8 cellular contexts compared by ENCODE assay signal in genomic region chr7:77903597-77903996, GRCh38.
DNase-seq lines count a peak whose midpoint lies in the region; ATAC-seq and TF ChIP-seq lines count a peak whose summit lies in the region.

No MANE protein-coding gene starts in this region.

- H3K9me3 Mint-ChIP-seq in H9 (no peaks in the 10 kb centered on the region), T-cell (no peaks in the 10 kb centered on the region)
- H3K9me3 Mint-ChIP-seq in activated naive CD8-positive, alpha-beta T cell treated with anti-CD3 and anti-CD28 coated beads for 36 hours, result no peaks in the 10 kb centered on the region

- CTCF ChIA-PET in GM10248 (lab: Yijun Ruan, JAX) (interaction anchor here (0.6 to 1.6 kb wide), 6 partner anchors 8 to 252 kb away, joined by 3 to 4 read pairs (median 3); no protein-coding TSS in a partner anchor), T-cell (lab: Charles Lee) (interaction anchor here in 1 of 2 donors (1.0 kb wide), 1 partner anchor 144 kb away, joined by 4 read pairs; no protein-coding TSS in a partner anchor)

- H3K23me2 ChIP-seq in H9 (ENCODE audit: insufficient read length, low read depth, low read length, poor library complexity, severe bottlenecking), result no peaks in the 10 kb centered on the region

- no peak overlapping the region for H4K8ac ChIP-seq in H9 (replicated peaks; ENCODE audit: insufficient read length, low read depth, low read length)

- no peaks in the 10 kb centered on the region for H3K4me1 ChIP-seq in H9 (ENCODE audit: insufficient read depth, low read length)
- H3K4me1 ChIP-seq in RWPE2 (ENCODE audit: insufficient read depth, poor library complexity, severe bottlenecking), result no peaks in the 10 kb centered on the region

- ATAC-seq in RWPE2 (ENCODE audit: low read depth) (peak; percentile 54; the same call in 1 of the 3 replicates), left lobe of liver (peak; percentile 55), T-cell (replicated peaks in 1 of 4) (no peak)

- no peaks in the 10 kb centered on the region for H3K79me1 ChIP-seq in H9 (ENCODE audit: insufficient read depth, low read depth, low read length, poor library complexity, severe bottlenecking)

- H3T11ph ChIP-seq in H9 (ENCODE audit: low read length), result no peak overlapping the region

- H3K36me3 ChIP-seq in RWPE2 (ENCODE audit: low read depth), result no peaks in the 10 kb centered on the region

- no peaks in the 10 kb centered on the region for H3K79me2 ChIP-seq in H9 (ENCODE audit: insufficient read depth, low read length)

- no peak overlapping the region for H2BK15ac ChIP-seq in H9 (ENCODE audit: low read depth, low read length)

- no peak overlapping the region for H2BK20ac ChIP-seq in H9 (ENCODE audit: low read depth, low read length, poor library complexity, severe bottlenecking)

- no peak overlapping the region for H3K23ac ChIP-seq in H9 (ENCODE audit: insufficient read length, low read depth, low read length)

- H3K36me3 Mint-ChIP-seq in H9 (ENCODE audit: insufficient read depth in 1 of 3, low read depth in 3 of 3), result no peaks in the 10 kb centered on the region
- no peaks in the 10 kb centered on the region for H3K36me3 Mint-ChIP-seq in activated naive CD8-positive, alpha-beta T cell treated with anti-CD3 and anti-CD28 coated beads for 36 hours
- H3K36me3 Mint-ChIP-seq in T-cell, result peaks cover 13% of the 10 kb centered on the region

- no peaks in the 10 kb centered on the region for H3K27me3 ChIP-seq in H9 (ENCODE audit: insufficient read depth, low read length)
- no peaks in the 10 kb centered on the region for H3K27me3 ChIP-seq in RWPE2 (ENCODE audit: insufficient read depth, poor library complexity, severe bottlenecking)

- no peak overlapping the region for H3K4me2 ChIP-seq in H9 (ENCODE audit: insufficient read depth, insufficient read length, low read length)

- H4K91ac ChIP-seq in H9 (ENCODE audit: insufficient read length, low read depth, low read length), result no peak overlapping the region

- no peak overlapping the region for H2AK5ac ChIP-seq in H9 (ENCODE audit: insufficient read length, low read length)

- H4K20me1 ChIP-seq in H9 (ENCODE audit: control insufficient read depth, insufficient read depth, insufficient read length), result no peaks in the 10 kb centered on the region

- H3K9me3 ChIP-seq in H9 (ENCODE audit: control insufficient read depth, low read depth, low read length) (no peaks in the 10 kb centered on the region), RWPE2 (ENCODE audit: severe bottlenecking) (no peaks in the 10 kb centered on the region)

- no peak overlapping the region for H4K5ac ChIP-seq in H9 (ENCODE audit: insufficient read length, low read depth, low read length)

- TF ChIP-seq CTCF in GM10248 (IDR thresholded peaks at IDR 0.05; ENCODE audit: control extremely low read depth, extremely low read depth, low read depth, missing control alignments) (peak; percentile 17), H9 (conservative IDR thresholded peaks at IDR 0.05) (peak; percentile 54), RWPE2 (IDR thresholded peaks at IDR 0.05; ENCODE audit: poor library complexity, severe bottlenecking) (peak; percentile 47)

- no CpG with 5 or more reads among the region's 2 CpGs for WGBS in H9 (ENCODE audit: extremely low coverage, insufficient read length, low lambda C conversion rate)

- no peak overlapping the region for H2BK12ac ChIP-seq in H9 (ENCODE audit: insufficient read length, low read depth, low read length)

- no peaks in the 10 kb centered on the region for H3K27me3 Mint-ChIP-seq in H9 (ENCODE audit: low read depth)
- H3K27me3 Mint-ChIP-seq in activated naive CD8-positive, alpha-beta T cell treated with anti-CD3 and anti-CD28 coated beads for 36 hours, result no peaks in the 10 kb centered on the region
- no peaks in the 10 kb centered on the region for H3K27me3 Mint-ChIP-seq in T-cell

- peak; percentile 15 for DNase-seq in GM10248 (ENCODE audit: extremely low spot score)
- peak; percentile 32 for DNase-seq in H9
- no peak for DNase-seq in RWPE2 (ENCODE audit: low spot score)
- DNase-seq in left lobe of liver (ENCODE audit: low spot score), result no peak
- no peak for DNase-seq in activated naive CD8-positive, alpha-beta T cell treated with anti-CD3 and anti-CD28 coated beads for 36 hours
- DNase-seq in T-cell, result no peak
- DNase-seq in superior temporal gyrus (ENCODE audit: extremely low spot score), result no peak
- DNase-seq in activated CD8-positive, alpha-beta memory T cell treated with anti-CD3 and anti-CD28 coated beads for 24 hours, result no peak

- no peak overlapping the region for H3K18ac ChIP-seq in H9 (ENCODE audit: insufficient read length, low read depth, low read length)

- H3K27ac Mint-ChIP-seq in H9 (no peak overlapping the region), T-cell (no peak overlapping the region)
- H3K27ac Mint-ChIP-seq in activated naive CD8-positive, alpha-beta T cell treated with anti-CD3 and anti-CD28 coated beads for 36 hours, result no peak overlapping the region

- no peak overlapping the region for H3K56ac ChIP-seq in H9 (ENCODE audit: insufficient read length, low read depth, low read length)

- no peak overlapping the region for H2BK5ac ChIP-seq in H9 (ENCODE audit: insufficient read length, low read length)

- POLR2A ChIA-PET in GM10248 (lab: Yijun Ruan, JAX), result no interaction called here
- POLR2A ChIA-PET in T-cell (lab: Charles Lee), result no interaction called here

- H3K4me3 Mint-ChIP-seq in H9 (no peak overlapping the region), T-cell (no peak overlapping the region)
- H3K4me3 Mint-ChIP-seq in activated naive CD8-positive, alpha-beta T cell treated with anti-CD3 and anti-CD28 coated beads for 36 hours, result no peak overlapping the region

- no peak overlapping the region for H3K9ac ChIP-seq in H9 (ENCODE audit: extremely low read depth, insufficient read length, low read length)

- no peak overlapping the region for H2BK120ac ChIP-seq in H9 (ENCODE audit: low read depth, low read length, poor library complexity, severe bottlenecking)

- no peak overlapping the region for H3K4me3 ChIP-seq in RWPE2 (ENCODE audit: severe bottlenecking)

- no peak overlapping the region for H2AFZ ChIP-seq in H9 (ENCODE audit: low read length)

- H3K4ac ChIP-seq in H9 (ENCODE audit: low read depth, low read length), result no peak overlapping the region

- no peak overlapping the region for H3K14ac ChIP-seq in H9 (ENCODE audit: insufficient read depth, low read length)

- H3K4me1 Mint-ChIP-seq in H9 (0 out of 4 replicates have a peak, but pooled peaks cover 0 to 3% of the 10 kb centered on the region in 2 experiments), T-cell (peaks cover 0 to 25% (median 0%) of the 10 kb centered on the region in 3 donors)
- H3K4me1 Mint-ChIP-seq in activated naive CD8-positive, alpha-beta T cell treated with anti-CD3 and anti-CD28 coated beads for 36 hours, result no peaks in the 10 kb centered on the region

- H3K27ac ChIP-seq in H9 (ENCODE audit: insufficient read length, low read depth, low read length) (no peak overlapping the region), RWPE2 (ENCODE audit: poor library complexity, severe bottlenecking) (no peak overlapping the region)

Comparison
In these comparisons a context has a peak if more than half of its experiments do, and no peak if none do; other contexts are left out.
1. DNase-seq: peak in GM10248 (single experiment) and H9 (single experiment); none in RWPE2 (single experiment), left lobe of liver (single experiment), activated naive CD8-positive, alpha-beta T cell treated with anti-CD3 and anti-CD28 coated beads for 36 hours (single experiment), T-cell (0 of 34), superior temporal gyrus (single experiment) and activated CD8-positive, alpha-beta memory T cell treated with anti-CD3 and anti-CD28 coated beads for 24 hours (single experiment).
2. ATAC-seq: peak in RWPE2 (single experiment) and left lobe of liver (single experiment); none in T-cell (0 of 4).
3. Peak in every context shown above with its lines, with median percentiles within 50 percentile points of each other: CTCF ChIP-seq.